Comparison of ENCODE assay signal across 27 cellular contexts in genomic region chr3:10981961-10982360, GRCh38. TPM values are rescaled to one million over a fixed set of nuclear protein-coding genes. Genes with fewer than 3 reads are reported as not detected.
DNase-seq lines count a peak whose midpoint lies in the region; ATAC-seq and TF ChIP-seq lines count a peak whose summit lies in the region.
"Had no signal": no experiment of that assay in that cellular context is flagged by ENCODE, and none has a peak within 500 bp of the region (broad histone marks: within the 10 kb centered on the region; RNA-seq: fewer than 3 reads in every experiment).

No MANE protein-coding gene starts in this region.

- H3K9me3 Mint-ChIP-seq in activated T-cell treated with anti-CD3 and anti-CD28 coated beads, Interleukin-2, amount 50 U/mL, for 24 hours, result no peaks in the 10 kb centered on the region
- H3K9me3 Mint-ChIP-seq: dendritic cell treated with granulocyte-macrophage colony-stimulating factor and Interleukin-4, amounts not matched to agents 40 ng/mL and 50 ng/mL, for 4 days; H9; mesothelial cell of epicardium had no signal

- H3K36me3 ChIP-seq in lower lobe of right lung (no peaks in the 10 kb centered on the region), transverse colon (no peaks in the 10 kb centered on the region)
- H3K36me3 ChIP-seq: BLaER1 treated with 17β-estradiol and CSF1 and Interleukin-3, amounts not matched to agents 10 nM and 100 nM had no signal

- no peak overlapping the region for H3K27ac Mint-ChIP-seq in activated T-cell treated with anti-CD3 and anti-CD28 coated beads, Interleukin-2, amount 50 U/mL, for 24 hours
- H3K27ac Mint-ChIP-seq: dendritic cell treated with granulocyte-macrophage colony-stimulating factor and Interleukin-4, amounts not matched to agents 40 ng/mL and 50 ng/mL, for 4 days; H9 had no signal

- WGBS in transverse colon (ENCODE audit: low coverage in 1 of 2), 2 donors, result 66 to 69% methylated on average over 5 of the region's 5 CpGs

- no peak for TF ChIP-seq EP300 in transverse colon (IDR thresholded peaks at IDR 0.05; ENCODE audit: low read depth)

- no peaks in the 10 kb centered on the region for H3K36me3 Mint-ChIP-seq in activated T-cell treated with anti-CD3 and anti-CD28 coated beads, Interleukin-2, amount 50 U/mL, for 24 hours (ENCODE audit: low read depth)
- H3K36me3 Mint-ChIP-seq: mesothelial cell of epicardium; naive thymus-derived CD8-positive, alpha-beta T cell had no signal

- TF ChIP-seq POLR2A in transverse colon (IDR thresholded peaks at IDR 0.05), result no peak

- in situ Hi-C loops in transverse colon (cut with MboI; ENCODE audit: low pct_ligation_motif_present in 1 of 4, low pct_unique_long_range_greater_than_20kb in 1 of 4, low sequenced_read_pairs in 3 of 4), result no loop called here

- H3K27me3 ChIP-seq in lower lobe of right lung (ENCODE audit: low read depth) (peaks cover 2% of the 10 kb centered on the region), transverse colon (no peaks in the 10 kb centered on the region)
- H3K27me3 ChIP-seq: BLaER1 treated with 17β-estradiol and CSF1 and Interleukin-3, amounts not matched to agents 10 nM and 100 nM; testis had no signal

- H3K27ac ChIP-seq in lower lobe of right lung (no peak overlapping the region), transverse colon (no peak overlapping the region)
- H3K27ac ChIP-seq: BLaER1 treated with 17β-estradiol and CSF1 and Interleukin-3, amounts not matched to agents 10 nM and 100 nM; testis had no signal

- H3K4me3 Mint-ChIP-seq in activated T-cell treated with anti-CD3 and anti-CD28 coated beads, Interleukin-2, amount 50 U/mL, for 24 hours, result no peak overlapping the region
- H3K4me3 Mint-ChIP-seq: dendritic cell treated with granulocyte-macrophage colony-stimulating factor and Interleukin-4, amounts not matched to agents 40 ng/mL and 50 ng/mL, for 4 days; H9; mesothelial cell of epicardium; naive thymus-derived CD8-positive, alpha-beta T cell had no signal

- H3K4me3 ChIP-seq in choroid plexus epithelial cell (ENCODE audit: low read depth, low read length) (no peak overlapping the region), lower lobe of right lung (no peak overlapping the region), transverse colon (no peak overlapping the region)
- H3K4me3 ChIP-seq: BLaER1 treated with 17β-estradiol and CSF1 and Interleukin-3, amounts not matched to agents 10 nM and 100 nM; testis had no signal

- TF ChIP-seq CTCF in choroid plexus epithelial cell (conservative IDR thresholded peaks at IDR 0.05; ENCODE audit: low read depth, low read length) (no peak), lower lobe of right lung (IDR thresholded peaks at IDR 0.05) (no peak), transverse colon (IDR thresholded peaks at IDR 0.05) (no peak)

- peaks cover 38% of the 10 kb centered on the region for H3K27me3 Mint-ChIP-seq in activated T-cell treated with anti-CD3 and anti-CD28 coated beads, Interleukin-2, amount 50 U/mL, for 24 hours

- peak; percentile 58 for DNase-seq in Daoy (ENCODE audit: low read depth)
- peak; percentile 9 for DNase-seq in NCI-H226
- peak; percentile 41 for DNase-seq in choroid plexus epithelial cell (ENCODE audit: low read depth)
- DNase-seq in lower lobe of right lung, result no peak
- DNase-seq in NOMO-1 treated with dmso at 0.1 percent for 144 hours (lab: John Stamatoyannopoulos, UW; ENCODE audit: unreplicated experiment), result no peak
- DNase-seq in transverse colon, result no peak
- no peak for DNase-seq in amygdala (lab: John Stamatoyannopoulos, UW)
- DNase-seq in activated T-cell treated with anti-CD3 and anti-CD28 coated beads, Interleukin-2, amount 50 U/mL, for 24 hours, result no peak
- DNase-seq: activated gamma-delta T cell; Caco-2; DMS79 treated with DMSO at 0.1 percent for 48 hours; H9; head of caudate nucleus; IMR-90; naive thymus-derived CD8-positive, alpha-beta T cell; NCI-H1105; NCI-H446 treated with DMSO at 0.1 percent for 48 hours; OCI-M1; SHP77; stimulated activated CD4-positive, alpha-beta T cell treated with anti-CD3 and anti-CD28 coated beads, Interleukin-12 subunit alpha, Interleukin-12 subunit beta, amount 100 ng/mL, for 4 hours; stimulated activated CD4-positive, alpha-beta T cell treated with anti-CD3 and anti-CD28 coated beads, Interleukin-4, amount 100 ng/mL, for 4 hours; stimulated activated naive CD4-positive, alpha-beta T cell treated with Interleukin-2 at 50 U/mL for 16 hours; SW 1271; testis had no signal

- H3K9me3 ChIP-seq in lower lobe of right lung (no peaks in the 10 kb centered on the region), transverse colon (no peaks in the 10 kb centered on the region)
- H3K9me3 ChIP-seq: BLaER1 treated with 17β-estradiol and CSF1 and Interleukin-3, amounts not matched to agents 10 nM and 100 nM; Caco-2; testis had no signal

- intact Hi-C loops in lower lobe of right lung (cut with DNase I), result no loop called here
- intact Hi-C loops in transverse colon (cut with DNase I; ENCODE audit: low total_unique reads), result no loop called here

- peak; percentile 29 to 65 for ATAC-seq in lower lobe of right lung
- ATAC-seq: naive thymus-derived CD8-positive, alpha-beta T cell had no signal

- H3K4me1 ChIP-seq in lower lobe of right lung (peaks cover 18% of the 10 kb centered on the region), transverse colon (peaks cover 0 to 11% (median 0%) of the 10 kb centered on the region in 4 donors)
- H3K4me1 ChIP-seq: testis had no signal

- peaks cover 7% of the 10 kb centered on the region for H3K4me1 Mint-ChIP-seq in activated T-cell treated with anti-CD3 and anti-CD28 coated beads, Interleukin-2, amount 50 U/mL, for 24 hours (ENCODE audit: low read depth)

RNA-seq across cellular contexts. Expression of gene SLC6A1, which starts 10.6 kb away (rescaled TPM):
- total RNA-seq in Daoy (2014; rRNA removed; shearing (Covaris generic)), result 0.11 TPM in 1 of 2 replicates, not detected in the other
- 1.8 TPM for total RNA-seq in lower lobe of right lung
- total RNA-seq in transverse colon, result under 1 TPM in 3 of 4 donors, not detected in 1; 0.20 to 0.55 (median 0.48) TPM
- total RNA-seq: Caco-2; H9; IMR-90; mesothelial cell of epicardium; naive thymus-derived CD8-positive, alpha-beta T cell had no signal

Comparison
In these comparisons a context has a peak if more than half of its experiments do, and no peak if none do; other contexts are left out.
1. DNase-seq: peak in Daoy (single experiment), NCI-H226 (single experiment) and choroid plexus epithelial cell (single experiment); none in lower lobe of right lung (single experiment), NOMO-1 treated with dmso at 0.1 percent for 144 hours (single experiment), transverse colon (single experiment), amygdala (0 of 56) and activated T-cell treated with anti-CD3 and anti-CD28 coated beads, Interleukin-2, amount 50 U/mL, for 24 hours (single experiment).